In the genomic region with DNA sequence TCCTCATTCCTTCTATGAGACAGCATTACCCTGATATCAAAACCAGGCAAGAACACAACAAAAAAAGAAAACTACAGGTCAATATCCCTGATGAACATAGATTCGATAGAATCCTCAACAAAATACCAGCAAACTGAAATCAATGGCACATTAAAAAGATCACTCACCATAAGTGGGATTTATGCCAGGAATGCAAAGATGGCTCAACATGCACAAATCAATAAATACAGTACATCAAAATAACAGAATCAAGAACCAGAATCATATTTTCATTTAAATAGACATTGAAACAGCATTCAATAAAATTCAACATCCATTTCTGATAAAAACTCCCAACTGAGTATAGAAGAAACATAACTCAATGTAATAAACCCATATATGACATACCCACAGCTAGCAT, we compare ENCODE assay signal across 31 cellular contexts. TPM values are rescaled to one million over a fixed set of nuclear protein-coding genes. Genes with fewer than 3 reads are reported as not detected.
A peak's percentile ranks its signal among the peaks of the same experiment; 100 is the strongest.
DNase-seq lines count a peak whose midpoint lies in the region; ATAC-seq, FAIRE-seq and TF ChIP-seq lines count a peak whose summit lies in the region.
"Had no signal": no experiment of that assay in that cellular context is flagged by ENCODE, and none has a peak within 500 bp of the region (broad histone marks: within the 10 kb centered on the region; RNA-seq: fewer than 3 reads in every experiment).

No MANE protein-coding gene starts in this region.

- ATAC-seq in K562 (no peak), HG02840 (IDR thresholded peaks at IDR 0.05; ENCODE audit: low FRiP score, unreplicated experiment) (no peak), HG03571 (IDR thresholded peaks at IDR 0.05; ENCODE audit: unreplicated experiment) (no peak)
- ATAC-seq: A549; CD8-positive, alpha-beta T cell had no signal

- no peak for TF ChIP-seq POLR2A in H54 (IDR thresholded peaks at IDR 0.05; ENCODE audit: low read depth, low read length)
- TF ChIP-seq POLR2A in K562 (conservative IDR thresholded peaks at IDR 0.05) = no peak

- H3K36me3 ChIP-seq in HEK293 (ENCODE audit: control insufficient read depth in 2 of 2, insufficient read depth in 1 of 2, low read length in 2 of 2) (no peaks in the 10 kb centered on the region; a peak in 1 of 3 replicates), K562 (ENCODE audit: control insufficient read depth, insufficient read depth, low read length) (peaks cover 29% of the 10 kb centered on the region; the same call in 1 of the 3 replicates)
- H3K36me3 ChIP-seq: BE2C had no signal

- H3K27me3 ChIP-seq in K562 (ENCODE audit: control insufficient read depth in 2 of 2, insufficient read depth in 2 of 2, low read length in 2 of 2) = no peaks in the 10 kb centered on the region
- H3K27me3 ChIP-seq: BE2C; BLaER1; BLaER1 treated with 17β-estradiol and CSF1 and Interleukin-3, amounts not matched to agents 10 nM and 100 nM had no signal

- intact Hi-C loops in K562 (cut with micrococcal nuclease) = no loop called here

- no peaks in the 10 kb centered on the region for H4K20me1 ChIP-seq in K562 (replicated peaks; ENCODE audit: control insufficient read depth, insufficient read depth, low read length)

- no peak for TF ChIP-seq EP300 in K562 (IDR thresholded peaks at IDR 0.05; ENCODE audit: low read length)

- no peak overlapping the region for H3K9ac ChIP-seq in K562 (ENCODE audit: insufficient read depth in 1 of 2, low read depth in 2 of 2, low read length in 2 of 2)
- H3K9ac ChIP-seq: BLaER1; BLaER1 treated with 17β-estradiol and CSF1 and Interleukin-3, amounts not matched to agents 10 nM and 100 nM had no signal

- H3K79me2 ChIP-seq in K562 (ENCODE audit: control insufficient read depth, insufficient read depth, low read length) = peaks cover 95% of the 10 kb centered on the region

- H3K27ac ChIP-seq in HEK293 (ENCODE audit: extremely low read depth, low read depth, low read length) (no peak overlapping the region), K562 (ENCODE audit: extremely low read depth, low read depth, low read length) (no peak overlapping the region)
- H3K27ac ChIP-seq: 22Rv1; A549; BLaER1; BLaER1 treated with 17β-estradiol and CSF1 and Interleukin-3, amounts not matched to agents 10 nM and 100 nM; C4-2B had no signal

- no peak overlapping the region for H3K4me2 ChIP-seq in K562 (ENCODE audit: insufficient read depth, low read length)
- H3K4me2 ChIP-seq: A549; BLaER1; BLaER1 treated with 17β-estradiol and CSF1 and Interleukin-3, amounts not matched to agents 10 nM and 100 nM had no signal

- no peaks in the 10 kb centered on the region for H3K9me3 ChIP-seq in HEK293 (ENCODE audit: control insufficient read depth, insufficient read depth, low read depth, low read length)
- H3K9me3 ChIP-seq in K562 (replicated peaks; ENCODE audit: control insufficient read depth, insufficient read depth, low read depth, low read length) = peaks cover 6% of the 10 kb centered on the region
- H3K9me3 ChIP-seq: A549, BE2C had no signal

- H3K4me3 ChIP-seq in HEK293 (ENCODE audit: low read depth, low read length) (no peak overlapping the region), K562 (no peak overlapping the region)
- H3K4me3 ChIP-seq: A549; BLaER1; BLaER1 treated with 17β-estradiol and CSF1 and Interleukin-3, amounts not matched to agents 10 nM and 100 nM had no signal

- TF ChIP-seq CTCF in HEK293 (tag by site-specific recombination; IDR thresholded peaks at IDR 0.05) = no peak
- no peak for TF ChIP-seq CTCF in K562 (IDR thresholded peaks at IDR 0.05 in 2 of 3, conservative IDR thresholded peaks at IDR 0.05 in 1 of 3; ENCODE audit: insufficient read depth in 2 of 3, low read depth in 1 of 3, low read length in 3 of 3)

- FAIRE-seq in H54 (lab: Jason Lieb, UNC) = peak; percentile 48
- no peak for FAIRE-seq in K562 (lab: Jason Lieb, UNC)
- FAIRE-seq: A204.1, A549 had no signal

- no peak for TF ChIP-seq RAD21 in K562 (CRISPR knock-in tag; conservative IDR thresholded peaks at IDR 0.05 in 1 of 2, IDR thresholded peaks at IDR 0.05 in 1 of 2)

- H2AFZ ChIP-seq in K562 (ENCODE audit: low read depth, low read length) = no peak overlapping the region

- WGBS in K562 (ENCODE audit: insufficient coverage, low coverage, missing lambda C conversion rate) = 95% methylated on average over 1 of the region's 1 CpG

- in situ Hi-C loops in K562 (cut with MboI) = loop anchor here (10.0 kb wide), 1 partner anchor 261 kb away; no protein-coding TSS in a partner anchor

- no peaks in the 10 kb centered on the region for H3K4me1 ChIP-seq in HEK293 (ENCODE audit: control insufficient read depth, insufficient read depth, low read length)
- H3K4me1 ChIP-seq in K562 (replicated peaks in 1 of 2; ENCODE audit: control insufficient read depth in 2 of 2, insufficient read depth in 2 of 2, low read length in 2 of 2) = peaks cover 0 to 2% of the 10 kb centered on the region in 2 experiments; a peak in 1 of 5 replicates
- H3K4me1 ChIP-seq: A549; BE2C; BLaER1; BLaER1 treated with 17β-estradiol and CSF1 and Interleukin-3, amounts not matched to agents 10 nM and 100 nM; Caco-2 had no signal

- BruUV-seq in K562 (replicated peaks; lab: Mats Ljungman, UMichigan) = no TSS peak

- CTCF ChIA-PET in HEK293 (lab: Yijun Ruan, JAX) = interaction anchor here (0.6 kb wide), 1 partner anchor 36 kb away, joined by 3 read pairs; no protein-coding TSS in a partner anchor
- CTCF ChIA-PET in K562 (lab: Yijun Ruan, JAX; ENCODE audit: low intra/inter-chr PET ratio) = no interaction called here

- POLR2A ChIA-PET in HEK293 (lab: Yijun Ruan, JAX) = no interaction called here
- POLR2A ChIA-PET in K562 (lab: Yijun Ruan, JAX) = interaction anchor here (0.7 kb wide), 1 partner anchor 256 kb away, joined by 3 read pairs; no protein-coding TSS in a partner anchor

- no peaks in the 10 kb centered on the region for H3K9me1 ChIP-seq in K562 (ENCODE audit: control insufficient read depth, insufficient read depth, low read length)

- DNase-seq in H54 (ENCODE audit: insufficient read length, low spot score) (no peak), K562 (ENCODE audit: extremely low read depth in 1 of 4, low spot score in 3 of 4) (no peak), DMS153 (lab: John Stamatoyannopoulos, UW) (no peak)
- DNase-seq: 8988T; ACHN; AML-193; BE2C; C1 segment of cervical spinal cord; Caco-2; Calu3; CD4-positive, alpha-beta memory T cell; CD4-positive, alpha-beta T cell; CD4-positive, CD25-positive, alpha-beta regulatory T cell; CD8-positive, alpha-beta memory T cell; CD8-positive, alpha-beta T cell; COR-L47; DMS 273 treated with DMSO at 0.1 percent for 48 hours; DMS53; DMS79; DMS79 treated with DMSO at 0.1 percent for 48 hours; DND-41; EL had no signal

TF ChIP-seq in K562, 482 proteins besides CTCF, POLR2A, EP300 and RAD21 (continues in another document):
- no peak for TF ChIP-seq ZNF511 (CRISPR knock-in tag; IDR thresholded peaks at IDR 0.05)
- no peak for TF ChIP-seq FOXJ3 (CRISPR knock-in tag; IDR thresholded peaks at IDR 0.05)
- TF ChIP-seq SAFB2 (IDR thresholded peaks at IDR 0.05; ENCODE audit: borderline replicate concordance, low read depth, low read length, severe bottlenecking) = no peak
- TF ChIP-seq ZNF124 (CRISPR knock-in tag; IDR thresholded peaks at IDR 0.05) = no peak
- no peak for TF ChIP-seq BMI1 (IDR thresholded peaks at IDR 0.05; ENCODE audit: low read length)
- TF ChIP-seq BHLHE40 (IDR thresholded peaks at IDR 0.05; ENCODE audit: low read length) = no peak
- TF ChIP-seq CBX3 (IDR thresholded peaks at IDR 0.05; ENCODE audit: borderline replicate concordance in 1 of 2, low read length in 2 of 2) = peak in 1 of 2 experiments; percentile 31; a peak in 1 of 3 replicates

RNA-seq across cellular contexts. Expression of gene FAF1, which starts 36.5 kb away (rescaled TPM):
- total RNA-seq in K562 (2011; cell fraction: chromatin; rRNA removed; ENCODE audit: low replicate concordance) = 281 and 434 TPM in 2 replicates
- 44.0 and 67.8 TPM in 2 replicates for total RNA-seq in K562 (2011; cell fraction: nucleolus; rRNA removed)
- 165 and 180 TPM in 2 replicates for total RNA-seq in K562 (2011; cell fraction: nucleoplasm; rRNA removed)
- total RNA-seq in K562 (2014; rRNA removed) (76.3 and 76.7 TPM in 2 replicates), K562 (2014; rRNA removed; fragmentation: Illumina TruSeq; extraction: Trizol) (225 and 267 TPM in 2 replicates), K562 (2015; rRNA removed; fragmentation: Illumina TruSeq; extraction: Trizol) (163 and 176 TPM in 2 replicates), K562 (2021) (186 and 190 TPM in 2 replicates)
- polyA plus RNA-seq in K562 (2011; rRNA removed) (88.2 and 118 TPM in 2 replicates), K562 (2014; fragmentation: Illumina TruSeq; extraction: Trizol) (186 and 212 TPM in 2 replicates), K562 (2014; fragmentation: Nextera tagmentation; extraction: Ambion mirVana) (10 to 100 TPM; 48.7 to 60.9 TPM), K562 (2014; rRNA removed) (78.9 and 92.7 TPM in 2 replicates)
- 12.0 and 44.0 TPM in 2 replicates for polyA plus RNA-seq in K562 (2011; cell fraction: cytosol; rRNA removed)
- 30.1 and 41.4 TPM in 2 replicates for polyA plus RNA-seq in K562 (2011; cell fraction: nucleus; rRNA removed)
- polyA plus RNA-seq in K562 (2012) = 144 and 167 TPM in 2 replicates
- polyA minus RNA-seq in K562 (2011; rRNA and poly(A)+ RNA removed) = 295 and 351 TPM in 2 replicates
- polyA minus RNA-seq in K562 (2011; cell fraction: cytosol; rRNA and poly(A)+ RNA removed) = 85.8 and 99.9 TPM in 2 replicates
- polyA minus RNA-seq in K562 (2011; cell fraction: nucleus; rRNA and poly(A)+ RNA removed) = 46.4 and 174 TPM in 2 replicates

RNA-seq across cellular contexts. Expression of gene CDKN2C, which starts 46.5 kb away (rescaled TPM):
- 15.8 and 16.4 TPM in 2 replicates for total RNA-seq in K562 (2011; cell fraction: chromatin; rRNA removed; ENCODE audit: low replicate concordance)
- 19.7 and 20.7 TPM in 2 replicates for total RNA-seq in K562 (2011; cell fraction: nucleolus; rRNA removed)
- 19.7 and 23.7 TPM in 2 replicates for total RNA-seq in K562 (2011; cell fraction: nucleoplasm; rRNA removed)
- total RNA-seq in K562 (2014; rRNA removed) = 74.3 and 82.0 TPM in 2 replicates
- 38.2 and 41.3 TPM in 2 replicates for total RNA-seq in K562 (2014; rRNA removed; fragmentation: Illumina TruSeq; extraction: Trizol)
- 64.5 and 67.1 TPM in 2 replicates for total RNA-seq in K562 (2015; rRNA removed; fragmentation: Illumina TruSeq; extraction: Trizol)
- total RNA-seq in K562 (2021) = 56.7 and 62.2 TPM in 2 replicates
- polyA plus RNA-seq in K562 (2011; rRNA removed) = 27.0 and 28.5 TPM in 2 replicates
- polyA plus RNA-seq in K562 (2011; cell fraction: cytosol; rRNA removed) = 30.9 and 35.2 TPM in 2 replicates
- 17.3 and 17.5 TPM in 2 replicates for polyA plus RNA-seq in K562 (2011; cell fraction: nucleus; rRNA removed)
- polyA plus RNA-seq in K562 (2012) = 67.6 and 71.5 TPM in 2 replicates
- 40.5 and 45.9 TPM in 2 replicates for polyA plus RNA-seq in K562 (2014; fragmentation: Illumina TruSeq; extraction: Trizol)
- 10 to 100 TPM; 11.9 to 18.2 TPM for polyA plus RNA-seq in K562 (2014; fragmentation: Nextera tagmentation; extraction: Ambion mirVana)
- polyA plus RNA-seq in K562 (2014; rRNA removed) = 56.3 and 56.4 TPM in 2 replicates
- 25.9 and 29.4 TPM in 2 replicates for polyA minus RNA-seq in K562 (2011; rRNA and poly(A)+ RNA removed)
- polyA minus RNA-seq in K562 (2011; cell fraction: cytosol; rRNA and poly(A)+ RNA removed) = 17.3 and 18.8 TPM in 2 replicates
- polyA minus RNA-seq in K562 (2011; cell fraction: nucleus; rRNA and poly(A)+ RNA removed) = 17.5 and 42.1 TPM in 2 replicates
